Comparison of ENCODE assay signal across 1 cellular context in genomic region chr20:61118429-61119224, GRCh38.
TF ChIP-seq lines count a peak whose summit lies in the region.

No MANE protein-coding gene starts in this region.

TF ChIP-seq in A549, 52 proteins besides CTCF, POLR2A, EP300 and RAD21 (continued from another document):
- TF ChIP-seq REST (IDR thresholded peaks at IDR 0.05) (no peak), HOXB13 (CRISPR knock-in tag; IDR thresholded peaks at IDR 0.05; ENCODE audit: low read depth) (no peak), RFX5 (IDR thresholded peaks at IDR 0.05) (no peak)
